In the genomic region with DNA sequence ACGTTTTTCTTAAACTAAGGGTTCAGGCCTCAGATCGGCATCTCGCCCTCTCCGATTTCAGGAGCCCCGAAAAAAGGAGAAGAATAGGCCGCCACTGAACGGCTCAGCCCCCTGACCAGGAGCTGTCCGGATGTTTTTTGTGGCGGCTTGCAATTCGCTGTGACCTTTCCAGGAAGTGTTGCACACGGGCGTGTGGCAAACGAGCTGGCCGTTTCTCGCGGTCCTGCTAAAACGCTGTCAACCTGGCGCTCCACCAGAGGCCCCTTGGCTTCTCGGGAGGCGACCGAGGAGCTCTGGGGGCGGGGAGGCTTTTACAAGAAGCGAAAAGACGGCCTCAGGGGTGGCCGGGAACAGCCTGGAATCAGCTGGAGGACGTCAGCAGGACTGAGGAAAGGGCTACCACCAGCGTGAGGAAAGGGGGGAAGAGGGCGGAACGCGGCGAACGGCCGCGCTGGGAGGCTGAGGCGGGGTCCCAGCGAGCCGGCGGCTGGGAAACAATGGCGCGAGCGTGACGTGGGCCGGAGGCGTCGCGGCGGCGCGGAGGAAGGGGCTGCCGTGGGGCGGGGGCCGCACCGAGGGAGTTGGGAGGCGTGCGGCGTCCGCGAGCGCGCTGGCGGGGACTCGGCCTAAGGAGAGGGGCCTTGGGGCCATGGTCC, we compare ENCODE assay signal across 8 cellular contexts. TPM values are rescaled to one million over a fixed set of nuclear protein-coding genes. Genes with fewer than 3 reads are reported as not detected.
DNase-seq lines count a peak whose midpoint lies in the region; ATAC-seq and TF ChIP-seq lines count a peak whose summit lies in the region.

No MANE protein-coding gene starts in this region.

- peak; percentile 53 for ATAC-seq in GM19043 (IDR thresholded peaks at IDR 0.05; ENCODE audit: low read depth, unreplicated experiment)
- peak; percentile 56 for ATAC-seq in HG03280 (IDR thresholded peaks at IDR 0.05; ENCODE audit: unreplicated experiment)

- H3K36me3 ChIP-seq in BE2C (no peaks in the 10 kb centered on the region), NT2/D1 (ENCODE audit: insufficient read depth, insufficient read length, low read length) (peaks cover 10% of the 10 kb centered on the region)

- DNase-seq in BE2C = peak; percentile 69
- DNase-seq in NT2/D1 (ENCODE audit: low read depth, low spot score) = no peak
- DNase-seq in activated CD8-positive, alpha-beta memory T cell treated with anti-CD3 and anti-CD28 coated beads, Interleukin-2, amount 50 U/mL, for 4 hours = peak; percentile 52
- DNase-seq in epidermal melanocyte (ENCODE audit: insufficient read length, low spot score) = peak; percentile 22
- DNase-seq in middle frontal gyrus (ENCODE audit: extremely low spot score, low spot score) = peak; percentile 23
- DNase-seq in stimulated activated CD8-positive, alpha-beta memory T cell treated with anti-CD3 and anti-CD28 coated beads, Interleukin-2, amount 100 ng/mL, for 48 hours (ENCODE audit: low read depth in 2 of 2) = peak; percentile 50 to 55

- peak overlapping the region; percentile 91 for H3K9ac ChIP-seq in NT2/D1 (ENCODE audit: insufficient read length, low read depth)

- H3K4me3 ChIP-seq in BE2C (ENCODE audit: low read depth, low read length) (peak overlapping the region; percentile 85), NT2/D1 (ENCODE audit: insufficient read length, low read depth) (peak overlapping the region; percentile 77)

- H3K9me3 ChIP-seq in BE2C (no peaks in the 10 kb centered on the region), NT2/D1 (ENCODE audit: insufficient read depth, low read length) (no peaks in the 10 kb centered on the region)

- no peaks in the 10 kb centered on the region for H3K4me1 ChIP-seq in BE2C
- peaks cover 2% of the 10 kb centered on the region for H3K4me1 ChIP-seq in NT2/D1 (ENCODE audit: insufficient read depth, insufficient read length)

- H3K27me3 ChIP-seq in BE2C = no peaks in the 10 kb centered on the region
- H3K27me3 ChIP-seq in NT2/D1 (ENCODE audit: insufficient read depth, insufficient read length) = no peaks in the 10 kb centered on the region

- TF ChIP-seq CTCF in BE2C (IDR thresholded peaks at IDR 0.05; ENCODE audit: low read depth, low read length) = no peak

RNA-seq across cellular contexts. Expression of a gene that starts 0.5 kb away (rescaled TPM):
- 39.7 TPM for polyA plus RNA-seq in BE2C (2012; ENCODE audit: insufficient read depth, insufficient read length, low read depth)

RNA-seq across cellular contexts. Expression of a gene that starts 53.1 kb away (rescaled TPM):
- polyA plus RNA-seq in BE2C (2012; ENCODE audit: insufficient read depth, insufficient read length, low read depth) = not detected
